ENCODE assay signal across 22 cellular contexts in the genomic region with DNA sequence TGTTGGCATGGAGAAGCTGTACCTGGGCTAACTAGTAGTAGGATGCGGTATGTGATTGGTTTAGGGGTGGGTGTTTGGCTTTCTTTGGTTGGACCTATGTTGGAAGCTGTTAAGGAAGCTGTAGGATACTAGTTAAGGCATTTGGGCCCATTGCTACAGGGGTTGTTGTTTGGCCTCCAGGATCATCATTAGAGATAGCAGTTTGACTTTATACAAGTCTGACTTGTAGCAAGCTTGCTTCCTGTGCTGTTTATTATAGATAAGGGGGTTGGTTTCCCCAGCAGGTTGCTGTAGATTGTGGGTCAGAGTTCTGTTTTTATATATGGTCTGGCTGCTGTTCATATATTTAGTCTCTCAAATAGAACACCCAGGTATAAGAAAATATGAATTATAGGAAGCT. TPM values are rescaled to one million over a fixed set of nuclear protein-coding genes. Genes with fewer than 3 reads are reported as not detected.
A peak's percentile ranks its signal among the peaks of the same experiment; 100 is the strongest.
DNase-seq lines count a peak whose midpoint lies in the region; ATAC-seq and TF ChIP-seq lines count a peak whose summit lies in the region.
"Had no signal": no experiment of that assay in that cellular context is flagged by ENCODE, and none has a peak within 500 bp of the region (broad histone marks: within the 10 kb centered on the region; RNA-seq: fewer than 3 reads in every experiment).

No MANE protein-coding gene starts in this region.

- CTCF ChIA-PET in activated naive CD4-positive, alpha-beta T cell treated with anti-CD3 and anti-CD28 coated beads, Interleukin-2, amount 10 ng/mL, durations not matched to agents 7 days and 5 days (lab: Charles Lee), result interaction anchor here (0.7 to 4.3 kb wide), 6 partner anchors 9 to 873 kb away, joined by 3 to 57 read pairs (median 4); partner anchors contain the start of genes HSD17B6 and ZBTB39

- no peaks in the 10 kb centered on the region for H3F3A ChIP-seq in Loucy (ENCODE audit: low read depth)
- peaks cover 4% of the 10 kb centered on the region for H3F3A ChIP-seq in neural progenitor cell (ENCODE audit: low read depth)

- WGBS in upper lobe of left lung, 2 donors, result 96 to 100% methylated on average over 1 of the region's 1 CpG

- H3K27me3 ChIP-seq in Loucy (ENCODE audit: insufficient read depth, low read length, poor library complexity, severe bottlenecking) (peaks cover 4% of the 10 kb centered on the region), neural progenitor cell (no peaks in the 10 kb centered on the region), upper lobe of left lung (no peaks in the 10 kb centered on the region)
- H3K27me3 ChIP-seq: adrenal gland, cardiac muscle cell, thyroid gland had no signal

- no peak for TF ChIP-seq POLR2A in upper lobe of left lung (IDR thresholded peaks at IDR 0.05)

- H3K4me1 ChIP-seq in Loucy (ENCODE audit: insufficient read depth, low read length, poor library complexity, severe bottlenecking) (peaks cover 21% of the 10 kb centered on the region), neural progenitor cell (peaks cover 7% of the 10 kb centered on the region), upper lobe of left lung (peaks cover 11 to 26% (median 20%) of the 10 kb centered on the region in 4 donors)

- H3K4me3 ChIP-seq in Loucy (ENCODE audit: low read length, poor library complexity, severe bottlenecking), result no peak overlapping the region
- H3K4me3 ChIP-seq in neural progenitor cell, result no peak overlapping the region
- H3K4me3 ChIP-seq in upper lobe of left lung, result no peak overlapping the region
- H3K4me3 ChIP-seq: adrenal gland, cardiac muscle cell, thyroid gland had no signal

- H3K27ac ChIP-seq in neural progenitor cell, result no peak overlapping the region
- no peak overlapping the region for H3K27ac ChIP-seq in upper lobe of left lung
- H3K27ac ChIP-seq: adrenal gland, C4-2B, cardiac muscle cell, thyroid gland had no signal

- peaks cover 22% of the 10 kb centered on the region for H3K36me3 Mint-ChIP-seq in activated naive CD4-positive, alpha-beta T cell treated with anti-CD3 and anti-CD28 coated beads, Interleukin-2, amount 10 ng/mL, durations not matched to agents 7 days and 5 days
- peaks cover 25% of the 10 kb centered on the region for H3K36me3 Mint-ChIP-seq in activated T-helper 2 cell treated with anti-CD3 and anti-CD28 coated beads, Interferon-gamma antibody, Interleukin-2, Interleukin-4, amounts not matched to agents 10 μg/mL and 5 μg/mL and 100 μg/mL, durations not matched to agents 14 hours and 24 hours and 36 hours (ENCODE audit: low read depth)
- H3K36me3 Mint-ChIP-seq in neural progenitor cell, result peaks cover 5% of the 10 kb centered on the region
- H3K36me3 Mint-ChIP-seq: mesothelial cell of epicardium had no signal

- H3K4me2 ChIP-seq in Loucy (ENCODE audit: low read depth, low read length, poor library complexity, severe bottlenecking) (peak overlapping the region; percentile 30), neural progenitor cell (no peak overlapping the region)

- TF ChIP-seq CTCF in Loucy (conservative IDR thresholded peaks at IDR 0.05; ENCODE audit: low read length) (no peak), neural progenitor cell (IDR thresholded peaks at IDR 0.05) (no peak), upper lobe of left lung (IDR thresholded peaks at IDR 0.05) (no peak)

- H3K9me2 ChIP-seq in Loucy (replicated peaks; ENCODE audit: low read depth, low read length), result no peaks in the 10 kb centered on the region

- H2AFZ ChIP-seq in Loucy (ENCODE audit: low read length), result no peak overlapping the region
- no peak overlapping the region for H2AFZ ChIP-seq in neural progenitor cell (replicated peaks)

- no peak for DNase-seq in activated naive CD4-positive, alpha-beta T cell treated with anti-CD3 and anti-CD28 coated beads, Interleukin-2, amount 10 ng/mL, durations not matched to agents 7 days and 5 days
- DNase-seq in activated naive CD4-positive, alpha-beta T cell treated with anti-CD3 and anti-CD28 coated beads, Interleukin-2, amount 50 U/mL, for 16 hours, result no peak
- DNase-seq in activated T-helper 2 cell treated with anti-CD3 and anti-CD28 coated beads, Interferon-gamma antibody, Interleukin-2, Interleukin-4, amounts not matched to agents 10 μg/mL and 5 μg/mL and 100 μg/mL, durations not matched to agents 14 hours and 24 hours and 36 hours (ENCODE audit: low spot score), result no peak
- no peak for DNase-seq in neural progenitor cell (ENCODE audit: low spot score)
- no peak for DNase-seq in stimulated activated CD4-positive, alpha-beta T cell treated with anti-CD3 and anti-CD28 coated beads, Interleukin-15, amount 100 ng/mL, for 24 hours
- no peak for DNase-seq in upper lobe of left lung
- DNase-seq: activated CD4-positive, alpha-beta T cell treated with anti-CD3 and anti-CD28 coated beads, Interleukin-2, amount 50 U/mL, for 4 hours; activated T-cell treated with anti-CD3 and anti-CD28 coated beads, Interleukin-2, amount 50 U/mL, for 48 hours; adrenal gland; DMS53; glutamatergic neuron; NCI-H1105 treated with DMSO at 0.1 percent for 48 hours; NCI-H2081 treated with DMSO at 0.1 percent for 48 hours; small intestine; stimulated activated CD4-positive, alpha-beta T cell treated with anti-CD3 and anti-CD28 coated beads, Interleukin-2, amount 100 ng/mL, for 48 hours; stimulated activated naive CD4-positive, alpha-beta T cell treated with Interleukin-2 at 50 U/mL for 16 hours; thyroid gland had no signal

- H4K20me1 ChIP-seq in Loucy (ENCODE audit: insufficient read depth, low read length, poor library complexity, severe bottlenecking) (peaks cover 11% of the 10 kb centered on the region), neural progenitor cell (ENCODE audit: low read depth) (no peaks in the 10 kb centered on the region)

- peaks cover 45% of the 10 kb centered on the region for H3K4me1 Mint-ChIP-seq in activated naive CD4-positive, alpha-beta T cell treated with anti-CD3 and anti-CD28 coated beads, Interleukin-2, amount 10 ng/mL, durations not matched to agents 7 days and 5 days
- H3K4me1 Mint-ChIP-seq in activated T-helper 2 cell treated with anti-CD3 and anti-CD28 coated beads, Interferon-gamma antibody, Interleukin-2, Interleukin-4, amounts not matched to agents 10 μg/mL and 5 μg/mL and 100 μg/mL, durations not matched to agents 14 hours and 24 hours and 36 hours (ENCODE audit: low read depth), result peaks cover 29% of the 10 kb centered on the region
- peaks cover 14% of the 10 kb centered on the region for H3K4me1 Mint-ChIP-seq in neural progenitor cell

- H3K27me3 Mint-ChIP-seq in activated naive CD4-positive, alpha-beta T cell treated with anti-CD3 and anti-CD28 coated beads, Interleukin-2, amount 10 ng/mL, durations not matched to agents 7 days and 5 days, result no peaks in the 10 kb centered on the region
- no peaks in the 10 kb centered on the region for H3K27me3 Mint-ChIP-seq in activated T-helper 2 cell treated with anti-CD3 and anti-CD28 coated beads, Interferon-gamma antibody, Interleukin-2, Interleukin-4, amounts not matched to agents 10 μg/mL and 5 μg/mL and 100 μg/mL, durations not matched to agents 14 hours and 24 hours and 36 hours (ENCODE audit: low read depth)
- H3K27me3 Mint-ChIP-seq in neural progenitor cell (ENCODE audit: insufficient read depth, low read depth), result peaks cover 5% of the 10 kb centered on the region

- peaks cover 33% of the 10 kb centered on the region for H3K79me2 ChIP-seq in Loucy (ENCODE audit: insufficient read depth, low read length)
- H3K79me2 ChIP-seq in neural progenitor cell (ENCODE audit: low read depth), result peaks cover 28% of the 10 kb centered on the region

- no peaks in the 10 kb centered on the region for H3K36me3 ChIP-seq in Loucy (ENCODE audit: insufficient read depth, low read length)
- H3K36me3 ChIP-seq in neural progenitor cell, result peaks cover 4% of the 10 kb centered on the region
- H3K36me3 ChIP-seq in upper lobe of left lung, result no peaks in the 10 kb centered on the region
- H3K36me3 ChIP-seq: adrenal gland, cardiac muscle cell, thyroid gland had no signal

- H3K9ac ChIP-seq in Loucy (ENCODE audit: low read depth, low read length, poor library complexity, severe bottlenecking), result no peak overlapping the region
- H3K9ac ChIP-seq in neural progenitor cell, result no peak overlapping the region

- intact Hi-C loops in activated T-helper 2 cell treated with anti-CD3 and anti-CD28 coated beads, Interferon-gamma antibody, Interleukin-2, Interleukin-4, amounts not matched to agents 10 μg/mL and 5 μg/mL and 100 μg/mL, durations not matched to agents 14 hours and 24 hours and 36 hours (cut with micrococcal nuclease), result loop anchor here (5.0 to 10.0 kb wide), 2 partner anchors 359 to 431 kb away; partner anchors contain the start of gene STAT6

- ATAC-seq in upper lobe of left lung (ENCODE audit: low FRiP score in 2 of 2) (no peak), GM19463 (IDR thresholded peaks at IDR 0.05; ENCODE audit: unreplicated experiment) (no peak)

- H3K9me3 ChIP-seq in Loucy (ENCODE audit: insufficient read depth, low read depth, low read length) (no peaks in the 10 kb centered on the region), neural progenitor cell (ENCODE audit: low read depth) (no peaks in the 10 kb centered on the region), upper lobe of left lung (peaks cover 0 to 5% (median 2%) of the 10 kb centered on the region in 4 donors)
- H3K9me3 ChIP-seq: thyroid gland had no signal

- H3K4me3 Mint-ChIP-seq in activated naive CD4-positive, alpha-beta T cell treated with anti-CD3 and anti-CD28 coated beads, Interleukin-2, amount 10 ng/mL, durations not matched to agents 7 days and 5 days, result peak overlapping the region; percentile 41
- H3K4me3 Mint-ChIP-seq in activated T-helper 2 cell treated with anti-CD3 and anti-CD28 coated beads, Interferon-gamma antibody, Interleukin-2, Interleukin-4, amounts not matched to agents 10 μg/mL and 5 μg/mL and 100 μg/mL, durations not matched to agents 14 hours and 24 hours and 36 hours (ENCODE audit: low read depth), result peak overlapping the region; percentile 34
- peak overlapping the region; percentile 54 for H3K4me3 Mint-ChIP-seq in neural progenitor cell
- H3K4me3 Mint-ChIP-seq: mesothelial cell of epicardium had no signal

- H3K27ac Mint-ChIP-seq in activated naive CD4-positive, alpha-beta T cell treated with anti-CD3 and anti-CD28 coated beads, Interleukin-2, amount 10 ng/mL, durations not matched to agents 7 days and 5 days, result peak overlapping the region; percentile 3
- no peak overlapping the region for H3K27ac Mint-ChIP-seq in activated T-helper 2 cell treated with anti-CD3 and anti-CD28 coated beads, Interferon-gamma antibody, Interleukin-2, Interleukin-4, amounts not matched to agents 10 μg/mL and 5 μg/mL and 100 μg/mL, durations not matched to agents 14 hours and 24 hours and 36 hours
- no peak overlapping the region for H3K27ac Mint-ChIP-seq in neural progenitor cell
- H3K27ac Mint-ChIP-seq: mesothelial cell of epicardium had no signal

- TF ChIP-seq EP300 in upper lobe of left lung (IDR thresholded peaks at IDR 0.05), result no peak

- peaks cover 4% of the 10 kb centered on the region for H3K9me3 Mint-ChIP-seq in activated naive CD4-positive, alpha-beta T cell treated with anti-CD3 and anti-CD28 coated beads, Interleukin-2, amount 10 ng/mL, durations not matched to agents 7 days and 5 days
- peaks cover 4% of the 10 kb centered on the region for H3K9me3 Mint-ChIP-seq in activated T-helper 2 cell treated with anti-CD3 and anti-CD28 coated beads, Interferon-gamma antibody, Interleukin-2, Interleukin-4, amounts not matched to agents 10 μg/mL and 5 μg/mL and 100 μg/mL, durations not matched to agents 14 hours and 24 hours and 36 hours
- H3K9me3 Mint-ChIP-seq in neural progenitor cell, result peaks cover 5% of the 10 kb centered on the region

RNA-seq across cellular contexts. Expression of gene PRIM1, which starts 1.4 kb away (rescaled TPM):
- total RNA-seq in activated T-helper 2 cell treated with anti-CD3 and anti-CD28 coated beads, Interferon-gamma antibody, Interleukin-2, Interleukin-4, amounts not matched to agents 10 μg/mL and 5 μg/mL and 100 μg/mL, durations not matched to agents 14 hours and 24 hours and 36 hours, result 59.4 and 63.9 TPM in 2 replicates
- total RNA-seq in neural progenitor cell (ENCODE audit: low replicate concordance) (108 and 166 TPM in 2 replicates), upper lobe of left lung (10 to 100 TPM in 1 of 6 donors, 1 to 10 TPM in 5; 3.5 to 19.9 (median 8.4) TPM)

RNA-seq across cellular contexts. Expression of gene HSD17B6, which starts 9.6 kb away (rescaled TPM):
- 1.2 and 2.9 TPM in 2 replicates for total RNA-seq in activated T-helper 2 cell treated with anti-CD3 and anti-CD28 coated beads, Interferon-gamma antibody, Interleukin-2, Interleukin-4, amounts not matched to agents 10 μg/mL and 5 μg/mL and 100 μg/mL, durations not matched to agents 14 hours and 24 hours and 36 hours
- 2.5 and 10.0 TPM in 2 replicates for total RNA-seq in neural progenitor cell (ENCODE audit: low replicate concordance)
- total RNA-seq in upper lobe of left lung, result 100 to 1,000 TPM in 2 of 6 donors, 10 to 100 TPM in 4; 45.2 to 123 (median 73.5) TPM

RNA-seq across cellular contexts. Expression of gene NACA, which starts 28.5 kb away (rescaled TPM):
- 1,037 and 1,093 TPM in 2 replicates for total RNA-seq in activated T-helper 2 cell treated with anti-CD3 and anti-CD28 coated beads, Interferon-gamma antibody, Interleukin-2, Interleukin-4, amounts not matched to agents 10 μg/mL and 5 μg/mL and 100 μg/mL, durations not matched to agents 14 hours and 24 hours and 36 hours
- 1,855 and 2,450 TPM in 2 replicates for total RNA-seq in neural progenitor cell (ENCODE audit: low replicate concordance)
- total RNA-seq in upper lobe of left lung, result 100 to 1,000 TPM; 419 to 868 (median 611) TPM
